2 cellular contexts compared by ENCODE assay signal in the genomic region with DNA sequence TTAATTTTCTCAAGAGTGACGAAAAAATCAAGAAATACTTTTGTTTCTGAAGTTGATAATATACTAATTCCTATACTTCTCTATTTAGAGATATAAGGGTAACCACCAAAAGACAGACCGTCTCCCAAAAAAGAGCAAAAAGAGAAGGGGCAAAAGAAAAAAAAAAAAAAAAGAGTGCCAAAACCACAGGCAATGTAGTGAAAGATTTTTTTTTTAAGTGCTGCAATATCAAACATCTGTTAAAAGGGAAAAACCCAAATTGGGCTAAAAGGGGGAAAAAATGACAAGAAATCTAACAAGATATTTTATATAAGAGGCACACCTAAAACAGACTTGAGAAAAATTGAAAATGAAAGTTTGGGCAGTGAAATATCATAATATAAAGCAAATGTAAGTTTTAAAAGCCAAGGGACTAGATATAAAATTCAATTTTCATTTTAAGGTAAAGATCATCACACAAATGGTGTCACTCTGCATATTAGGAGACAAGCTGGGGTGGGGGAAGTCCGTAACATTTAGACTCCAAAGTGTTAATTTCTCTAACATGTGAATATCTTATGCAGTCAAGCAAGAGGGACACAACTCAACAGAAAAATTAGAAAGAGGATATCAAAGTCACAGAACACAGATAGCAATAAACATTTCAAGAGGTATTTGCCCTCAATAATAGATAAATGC.
A peak's percentile ranks its signal among the peaks of the same experiment; 100 is the strongest.
TF ChIP-seq lines count a peak whose summit lies in the region.

No MANE protein-coding gene starts in this region.

TF ChIP-seq in GM12878, 131 proteins besides CTCF, POLR2A, EP300 and RAD21:
- TF ChIP-seq IRF4 (IDR thresholded peaks at IDR 0.05; ENCODE audit: low read depth, low read length) (no peak), RBBP5 (conservative IDR thresholded peaks at IDR 0.05) (no peak), ZNF384 (IDR thresholded peaks at IDR 0.05; ENCODE audit: borderline replicate concordance, low read depth, low read length) (peak; percentile 69; the same call in 1 of the 2 replicates)
- TF ChIP-seq, protein P1, sequence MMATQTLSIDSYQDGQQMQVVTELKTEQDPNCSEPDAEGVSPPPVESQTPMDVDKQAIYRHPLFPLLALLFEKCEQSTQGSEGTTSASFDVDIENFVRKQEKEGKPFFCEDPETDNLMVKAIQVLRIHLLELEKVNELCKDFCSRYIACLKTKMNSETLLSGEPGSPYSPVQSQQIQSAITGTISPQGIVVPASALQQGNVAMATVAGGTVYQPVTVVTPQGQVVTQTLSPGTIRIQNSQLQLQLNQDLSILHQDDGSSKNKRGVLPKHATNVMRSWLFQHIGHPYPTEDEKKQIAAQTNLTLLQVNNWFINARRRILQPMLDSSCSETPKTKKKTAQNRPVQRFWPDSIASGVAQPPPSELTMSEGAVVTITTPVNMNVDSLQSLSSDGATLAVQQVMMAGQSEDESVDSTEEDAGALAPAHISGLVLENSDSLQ (IDR thresholded peaks at IDR 0.05) = no peak
TF ChIP-seq in GM12878: peak in this region for 1.

TF ChIP-seq in HepG2, 621 proteins besides CTCF, POLR2A, EP300 and RAD21:
- TF ChIP-seq, protein P2, sequence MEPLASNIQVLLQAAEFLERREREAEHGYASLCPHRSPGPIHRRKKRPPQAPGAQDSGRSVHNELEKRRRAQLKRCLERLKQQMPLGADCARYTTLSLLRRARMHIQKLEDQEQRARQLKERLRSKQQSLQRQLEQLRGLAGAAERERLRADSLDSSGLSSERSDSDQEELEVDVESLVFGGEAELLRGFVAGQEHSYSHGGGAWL (CRISPR knock-in tag; IDR thresholded peaks at IDR 0.05) = no peak
- TF ChIP-seq ERF (CRISPR knock-in tag; IDR thresholded peaks at IDR 0.05) (no peak), FOSL2 (CRISPR knock-in tag; IDR thresholded peaks at IDR 0.05) (no peak), ZBTB42 (CRISPR knock-in tag; IDR thresholded peaks at IDR 0.05) (no peak), GTF2F1 (IDR thresholded peaks at IDR 0.05; ENCODE audit: low read length) (no peak)
- TF ChIP-seq, protein P3, sequence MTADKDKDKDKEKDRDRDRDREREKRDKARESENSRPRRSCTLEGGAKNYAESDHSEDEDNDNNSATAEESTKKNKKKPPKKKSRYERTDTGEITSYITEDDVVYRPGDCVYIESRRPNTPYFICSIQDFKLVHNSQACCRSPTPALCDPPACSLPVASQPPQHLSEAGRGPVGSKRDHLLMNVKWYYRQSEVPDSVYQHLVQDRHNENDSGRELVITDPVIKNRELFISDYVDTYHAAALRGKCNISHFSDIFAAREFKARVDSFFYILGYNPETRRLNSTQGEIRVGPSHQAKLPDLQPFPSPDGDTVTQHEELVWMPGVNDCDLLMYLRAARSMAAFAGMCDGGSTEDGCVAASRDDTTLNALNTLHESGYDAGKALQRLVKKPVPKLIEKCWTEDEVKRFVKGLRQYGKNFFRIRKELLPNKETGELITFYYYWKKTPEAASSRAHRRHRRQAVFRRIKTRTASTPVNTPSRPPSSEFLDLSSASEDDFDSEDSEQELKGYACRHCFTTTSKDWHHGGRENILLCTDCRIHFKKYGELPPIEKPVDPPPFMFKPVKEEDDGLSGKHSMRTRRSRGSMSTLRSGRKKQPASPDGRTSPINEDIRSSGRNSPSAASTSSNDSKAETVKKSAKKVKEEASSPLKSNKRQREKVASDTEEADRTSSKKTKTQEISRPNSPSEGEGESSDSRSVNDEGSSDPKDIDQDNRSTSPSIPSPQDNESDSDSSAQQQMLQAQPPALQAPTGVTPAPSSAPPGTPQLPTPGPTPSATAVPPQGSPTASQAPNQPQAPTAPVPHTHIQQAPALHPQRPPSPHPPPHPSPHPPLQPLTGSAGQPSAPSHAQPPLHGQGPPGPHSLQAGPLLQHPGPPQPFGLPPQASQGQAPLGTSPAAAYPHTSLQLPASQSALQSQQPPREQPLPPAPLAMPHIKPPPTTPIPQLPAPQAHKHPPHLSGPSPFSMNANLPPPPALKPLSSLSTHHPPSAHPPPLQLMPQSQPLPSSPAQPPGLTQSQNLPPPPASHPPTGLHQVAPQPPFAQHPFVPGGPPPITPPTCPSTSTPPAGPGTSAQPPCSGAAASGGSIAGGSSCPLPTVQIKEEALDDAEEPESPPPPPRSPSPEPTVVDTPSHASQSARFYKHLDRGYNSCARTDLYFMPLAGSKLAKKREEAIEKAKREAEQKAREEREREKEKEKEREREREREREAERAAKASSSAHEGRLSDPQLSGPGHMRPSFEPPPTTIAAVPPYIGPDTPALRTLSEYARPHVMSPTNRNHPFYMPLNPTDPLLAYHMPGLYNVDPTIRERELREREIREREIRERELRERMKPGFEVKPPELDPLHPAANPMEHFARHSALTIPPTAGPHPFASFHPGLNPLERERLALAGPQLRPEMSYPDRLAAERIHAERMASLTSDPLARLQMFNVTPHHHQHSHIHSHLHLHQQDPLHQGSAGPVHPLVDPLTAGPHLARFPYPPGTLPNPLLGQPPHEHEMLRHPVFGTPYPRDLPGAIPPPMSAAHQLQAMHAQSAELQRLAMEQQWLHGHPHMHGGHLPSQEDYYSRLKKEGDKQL (CRISPR knock-in tag; IDR thresholded peaks at IDR 0.05; ENCODE audit: low read depth) = no peak
- TF ChIP-seq, protein P4, sequence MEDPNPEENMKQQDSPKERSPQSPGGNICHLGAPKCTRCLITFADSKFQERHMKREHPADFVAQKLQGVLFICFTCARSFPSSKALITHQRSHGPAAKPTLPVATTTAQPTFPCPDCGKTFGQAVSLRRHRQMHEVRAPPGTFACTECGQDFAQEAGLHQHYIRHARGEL (CRISPR knock-in tag; IDR thresholded peaks at IDR 0.05) = no peak
